12 cellular contexts compared by ENCODE assay signal in genomic region chr13:95553614-95554385, GRCh38. TPM values are rescaled to one million over a fixed set of nuclear protein-coding genes. Genes with fewer than 3 reads are reported as not detected.
DNase-seq lines count a peak whose midpoint lies in the region; ATAC-seq and TF ChIP-seq lines count a peak whose summit lies in the region.
"Had no signal": no experiment of that assay in that cellular context is flagged by ENCODE, and none has a peak within 500 bp of the region (broad histone marks: within the 10 kb centered on the region; RNA-seq: fewer than 3 reads in every experiment).

No MANE protein-coding gene starts in this region.

- H3K9me2 ChIP-seq in MM.1S (replicated peaks; ENCODE audit: insufficient read depth, low read length): no peaks in the 10 kb centered on the region

- intact Hi-C loops in mucosa of descending colon (cut with DNase I, micrococcal nuclease): no loop called here
- intact Hi-C loops in tibial artery (cut with DNase I; ENCODE audit: low total_unique reads): no loop called here

- no peaks in the 10 kb centered on the region for H3K27me3 ChIP-seq in MM.1S (replicated peaks; ENCODE audit: insufficient read depth, low read length)
- peaks cover 0 to 43% of the 10 kb centered on the region in 2 donors for H3K27me3 ChIP-seq in tibial artery

- H3K36me3 ChIP-seq in MM.1S (replicated peaks; ENCODE audit: insufficient read depth, low read length): no peaks in the 10 kb centered on the region
- H3K36me3 ChIP-seq in mucosa of descending colon (ENCODE audit: low read depth): no peaks in the 10 kb centered on the region
- no peaks in the 10 kb centered on the region for H3K36me3 ChIP-seq in tibial artery

- DNase-seq in DMS153 (lab: John Stamatoyannopoulos, UW) (peak; percentile 40), MM.1S (no peak), dermis blood vessel endothelial cell (peak; percentile 19), mucosa of descending colon (no peak), NCI-H446 (lab: John Stamatoyannopoulos, UW) (no peak), tibial artery (no peak)
- DNase-seq: GOT3, occipital lobe, OCI-M1 had no signal

- TF ChIP-seq CTCF in MM.1S (IDR thresholded peaks at IDR 0.05; ENCODE audit: low read length): no peak
- no peak for TF ChIP-seq CTCF in mucosa of descending colon (IDR thresholded peaks at IDR 0.05)
- no peak for TF ChIP-seq CTCF in tibial artery (IDR thresholded peaks at IDR 0.05)

- no peak overlapping the region for H3K9ac ChIP-seq in MM.1S (ENCODE audit: low read length)

- no peaks in the 10 kb centered on the region for H4K20me1 ChIP-seq in MM.1S (ENCODE audit: insufficient read depth, low read length)

- no peak overlapping the region for H3K27ac ChIP-seq in MM.1S (ENCODE audit: low read length)
- H3K27ac ChIP-seq in tibial artery: no peak overlapping the region

- 0 out of 2 replicates have a peak overlapping the region, but pooled peaks have one; percentile 17 for H2AFZ ChIP-seq in MM.1S (ENCODE audit: low read length)

- no peaks in the 10 kb centered on the region for H3K79me2 ChIP-seq in MM.1S (ENCODE audit: low read length)

- H3K4me3 ChIP-seq in MM.1S (ENCODE audit: low read length): peak overlapping the region; percentile 50
- no peak overlapping the region for H3K4me3 ChIP-seq in mucosa of descending colon
- no peak overlapping the region for H3K4me3 ChIP-seq in tibial artery

- peak; percentile 53 for ATAC-seq in mucosa of descending colon
- no peak for ATAC-seq in GM19467 (IDR thresholded peaks at IDR 0.05; ENCODE audit: unreplicated experiment)
- ATAC-seq in HG03439 (IDR thresholded peaks at IDR 0.05; ENCODE audit: unreplicated experiment): no peak

- H3K9me3 ChIP-seq in MM.1S (replicated peaks; ENCODE audit: insufficient read depth, low read length) (no peaks in the 10 kb centered on the region), mucosa of descending colon (no peaks in the 10 kb centered on the region), tibial artery (no peaks in the 10 kb centered on the region)

- peak overlapping the region; percentile 37; the same call in 1 of the 2 replicates for H3K4me2 ChIP-seq in MM.1S (ENCODE audit: low read depth, low read length)

- no peaks in the 10 kb centered on the region for H3F3A ChIP-seq in MM.1S (ENCODE audit: insufficient read depth, low read length)

- H3K4me1 ChIP-seq in MM.1S (ENCODE audit: low read length) (no peaks in the 10 kb centered on the region), mucosa of descending colon (ENCODE audit: low read depth) (peaks cover 8% of the 10 kb centered on the region), tibial artery (peaks cover 0 to 15% (median 8%) of the 10 kb centered on the region in 4 donors)

RNA-seq across cellular contexts. Expression of gene CLDN10, which starts 1.3 kb away (rescaled TPM):
- 0.88 and 1.2 TPM in 2 replicates for total RNA-seq in dermis blood vessel endothelial cell
- under 1 TPM in 1 of 3 donors, not detected in 2; 0.43 TPM for total RNA-seq in mucosa of descending colon
- total RNA-seq: HT1080 had no signal

Comparison
In these comparisons a context has a peak if more than half of its experiments do, and no peak if none do; other contexts are left out.
1. DNase-seq: peak in DMS153 (single experiment) and dermis blood vessel endothelial cell (single experiment); none in MM.1S (single experiment), mucosa of descending colon (0 of 3), NCI-H446 (0 of 2) and tibial artery (0 of 2).